12 cellular contexts compared by ENCODE assay signal in the genomic region with DNA sequence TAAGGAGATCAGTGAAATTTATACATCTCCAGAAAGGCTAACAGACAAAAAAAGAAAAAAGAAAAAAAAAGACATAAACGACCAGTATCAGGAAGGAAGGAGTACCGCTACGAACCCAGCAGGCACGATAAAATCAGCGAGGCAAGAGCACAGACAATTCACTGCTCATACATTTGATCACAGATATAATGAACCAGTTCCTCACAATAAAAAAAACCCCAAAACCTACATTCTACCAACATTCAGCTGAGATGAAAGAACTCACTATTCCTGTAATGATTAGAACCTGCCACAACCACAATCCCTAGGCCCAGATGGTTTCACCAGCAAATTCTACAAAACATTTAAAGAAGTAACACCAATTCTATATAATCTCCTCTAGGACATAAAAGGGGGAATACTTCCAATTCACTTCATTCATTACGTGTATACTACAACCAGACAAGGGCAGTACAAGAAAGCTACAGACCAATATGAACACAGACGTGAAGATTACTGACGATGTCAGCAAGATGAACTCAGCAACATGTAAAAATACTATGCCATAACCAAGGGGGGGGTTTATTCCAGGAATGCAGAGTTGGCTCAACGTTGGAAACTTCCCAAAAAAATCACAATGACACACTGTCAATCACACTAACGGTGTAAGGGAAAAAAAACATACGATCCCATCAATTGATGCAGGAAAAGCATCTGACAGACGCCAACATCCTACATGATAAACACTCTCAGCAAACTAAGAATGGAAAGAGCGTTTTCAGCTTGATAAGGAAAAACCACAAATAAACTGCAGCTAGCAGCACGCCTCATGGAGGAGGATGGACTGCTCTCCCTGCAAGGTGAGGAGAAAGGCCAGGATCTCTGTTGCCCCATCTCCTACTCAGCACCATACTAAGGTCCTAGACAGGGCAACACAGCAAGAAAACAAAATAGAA.
DNase-seq lines count a peak whose midpoint lies in the region; ATAC-seq, FAIRE-seq and TF ChIP-seq lines count a peak whose summit lies in the region.
"Had no signal": no experiment of that assay in that cellular context is flagged by ENCODE, and none has a peak within 500 bp of the region (broad histone marks: within the 10 kb centered on the region; RNA-seq: fewer than 3 reads in every experiment).

No MANE protein-coding gene starts in this region.

- H3K4me1 Mint-ChIP-seq in stimulated activated naive CD8-positive, alpha-beta T cell treated with anti-CD3 and anti-CD28 coated beads, Interleukin-15, amount 100 ng/mL, for 72 hours: peaks cover 68% of the 10 kb centered on the region

- H3K4me3 ChIP-seq in HepG2 (replicated peaks in 1 of 3; ENCODE audit: insufficient read depth in 1 of 3, low read depth in 2 of 3, low read length in 3 of 3) (no peak overlapping the region), right lobe of liver (no peak overlapping the region), GM12878 (no peak overlapping the region), foreskin fibroblast (ENCODE audit: low read depth in 1 of 2, low read length in 2 of 2) (no peak overlapping the region)
- H3K4me3 ChIP-seq: cardiac muscle cell, vagina had no signal

- no peaks in the 10 kb centered on the region for H3K79me2 ChIP-seq in HepG2 (ENCODE audit: insufficient read depth, low read length)
- H3K79me2 ChIP-seq in GM12878 (ENCODE audit: control insufficient read depth, insufficient read depth, low read length): no peaks in the 10 kb centered on the region

- intact Hi-C loops in HepG2 (cut with micrococcal nuclease; ENCODE audit: unreplicated experiment) (loop anchor here (5.0 kb wide), 1 partner anchor 114 kb away; no protein-coding TSS in a partner anchor), right lobe of liver (cut with DNase I) (no loop called here), GM12878 (cut with micrococcal nuclease; ENCODE audit: unreplicated experiment) (loop anchor here (2.0 kb wide), 1 partner anchor 15 kb away; no protein-coding TSS in a partner anchor)

- H3K4me3 Mint-ChIP-seq in stimulated activated naive CD8-positive, alpha-beta T cell treated with anti-CD3 and anti-CD28 coated beads, Interleukin-15, amount 100 ng/mL, for 72 hours: peak overlapping the region; percentile 52 to 55

- H3K36me3 ChIP-seq in HepG2 (replicated peaks in 1 of 2; ENCODE audit: control insufficient read depth in 1 of 2, insufficient read depth in 2 of 2, low read length in 2 of 2) (peaks cover 1 to 13% of the 10 kb centered on the region in 2 experiments; a peak in 2 of 5 replicates), right lobe of liver (no peaks in the 10 kb centered on the region), GM12878 (ENCODE audit: control insufficient read depth in 2 of 2, insufficient read depth in 2 of 2, low read length in 1 of 2) (peaks cover 0 to 12% of the 10 kb centered on the region in 2 experiments; a peak in 2 of 4 replicates)
- H3K36me3 ChIP-seq: cardiac muscle cell, vagina had no signal

- SMC1A ChIA-PET in GM12878 (lab: Charles Lee; ENCODE audit: uncharacterized antibody, unreplicated experiment): interaction anchor here (0.5 to 1.9 kb wide), 3 partner anchors 13 to 394 kb away, joined by 3 to 5 read pairs (median 4); no protein-coding TSS in a partner anchor

- no peak for ATAC-seq in HepG2
- ATAC-seq in right lobe of liver: no peak
- ATAC-seq in GM12878: peak; percentile 55
- peak; percentile 77 for ATAC-seq in stimulated activated naive CD8-positive, alpha-beta T cell treated with anti-CD3 and anti-CD28 coated beads, Interleukin-15, amount 100 ng/mL, for 72 hours
- ATAC-seq: sciatic nerve had no signal

- TF ChIP-seq POLR2A in HepG2 (IDR thresholded peaks at IDR 0.05; ENCODE audit: insufficient read depth in 1 of 2, low read depth in 2 of 2, low read length in 2 of 2) (no peak), right lobe of liver (IDR thresholded peaks at IDR 0.05) (no peak), GM12878 (IDR thresholded peaks at IDR 0.05; ENCODE audit: low read depth, low read length) (no peak)

- DNase-seq in HepG2 (ENCODE audit: low spot score) (no peak), right lobe of liver (no peak), T-helper 2 cell (peak in 3 of 5 experiments; percentile 34 to 90 (median 44)), GM12878 (ENCODE audit: low read depth, low spot score) (no peak), activated gamma-delta T cell treated with Interleukin-2 at 50 U/mL for 16 hours (no peak), SKM-1 treated with dmso at 0.1 percent for 144 hours (lab: John Stamatoyannopoulos, UW; ENCODE audit: unreplicated experiment) (no peak), foreskin fibroblast (no peak)
- DNase-seq in stimulated activated naive CD8-positive, alpha-beta T cell treated with anti-CD3 and anti-CD28 coated beads, Interleukin-15, amount 100 ng/mL, for 72 hours: no peak
- DNase-seq: NCI-H1417 treated with DMSO at 0.1 percent for 48 hours had no signal

- in situ Hi-C loops in HepG2 (cut with HindIII; ENCODE audit: extremely low pct_ligation_motif_present, low pct_unique_long_range_greater_than_20kb): no loop called here
- in situ Hi-C loops in GM12878 (cut with MboI): no loop called here

- peaks cover 26% of the 10 kb centered on the region for H3K27me3 Mint-ChIP-seq in stimulated activated naive CD8-positive, alpha-beta T cell treated with anti-CD3 and anti-CD28 coated beads, Interleukin-15, amount 100 ng/mL, for 72 hours

- H3K27me3 ChIP-seq in HepG2 (ENCODE audit: control insufficient read depth in 1 of 2, insufficient read depth in 2 of 2, low read length in 2 of 2) (no peaks in the 10 kb centered on the region), right lobe of liver (no peaks in the 10 kb centered on the region), GM12878 (replicated peaks in 1 of 2; ENCODE audit: control insufficient read depth in 2 of 2, insufficient read depth in 2 of 2, low read length in 1 of 2) (no peaks in the 10 kb centered on the region)
- H3K27me3 ChIP-seq: cardiac muscle cell, vagina had no signal

- H3K27ac ChIP-seq in HepG2 (ENCODE audit: extremely low read length, insufficient read depth, low read length) (no peak overlapping the region), right lobe of liver (no peak overlapping the region), GM12878 (ENCODE audit: control insufficient read depth, insufficient read depth) (no peak overlapping the region)
- H3K27ac ChIP-seq: cardiac muscle cell, vagina had no signal

- no peak for TF ChIP-seq CTCF in HepG2 (CRISPR knock-in tag; IDR thresholded peaks at IDR 0.05)
- TF ChIP-seq CTCF in right lobe of liver (IDR thresholded peaks at IDR 0.05): no peak
- no peak for TF ChIP-seq CTCF in GM12878 (IDR thresholded peaks at IDR 0.05 in 2 of 3, conservative IDR thresholded peaks at IDR 0.05 in 1 of 3; ENCODE audit: control insufficient read depth in 2 of 3, extremely low read depth in 1 of 3, insufficient read depth in 1 of 3, low read depth in 3 of 3, low read length in 3 of 3)
- no peak for TF ChIP-seq CTCF in foreskin fibroblast (IDR thresholded peaks at IDR 0.05; ENCODE audit: low read depth, low read length)

- TF ChIP-seq RAD21 in HepG2 (CRISPR knock-in tag; IDR thresholded peaks at IDR 0.05) (no peak), GM12878 (IDR thresholded peaks at IDR 0.05; ENCODE audit: insufficient read depth, low read depth, low read length) (no peak)

- 94% methylated on average over 14 of the region's 14 CpGs for WGBS in HepG2 (ENCODE audit: low lambda C conversion rate)
- 54% methylated on average over 13 of the region's 14 CpGs for WGBS in right lobe of liver (ENCODE audit: insufficient coverage, low coverage, low lambda C conversion rate, missing lambda C conversion rate)
- WGBS in GM12878 (ENCODE audit: insufficient coverage, insufficient replicate concordance, low lambda C conversion rate, missing lambda C conversion rate): 57% methylated on average over 14 of the region's 14 CpGs

- RAD21 ChIA-PET in GM12878 (lab: Charles Lee; ENCODE audit: unreplicated experiment): interaction anchor here (0.6 kb wide), 1 partner anchor 178 kb away, joined by 3 read pairs; no protein-coding TSS in a partner anchor

- POLR2A ChIA-PET in HepG2 (lab: Yijun Ruan, JAX) (no interaction called here), GM12878 (lab: Charles Lee) (no interaction called here)

- H3K9me3 Mint-ChIP-seq in stimulated activated naive CD8-positive, alpha-beta T cell treated with anti-CD3 and anti-CD28 coated beads, Interleukin-15, amount 100 ng/mL, for 72 hours: no peaks in the 10 kb centered on the region

- CTCF ChIA-PET in HepG2 (lab: Yijun Ruan, JAX; ENCODE audit: low intra/inter-chr PET ratio, low total read pairs) (interaction anchor here (1.4 kb wide), 1 partner anchor 131 kb away, joined by 4 read pairs; no protein-coding TSS in a partner anchor), GM12878 (lab: Yijun Ruan, JAX) (no interaction called here)

- H2AFZ ChIP-seq in HepG2 (ENCODE audit: low read length) (no peak overlapping the region), GM12878 (ENCODE audit: control insufficient read depth, low read depth, low read length) (no peak overlapping the region)

- H3K4me2 ChIP-seq in HepG2 (ENCODE audit: low read depth, low read length) (no peak overlapping the region), GM12878 (ENCODE audit: control insufficient read depth, insufficient read depth) (no peak overlapping the region)

- H3K27ac Mint-ChIP-seq in stimulated activated naive CD8-positive, alpha-beta T cell treated with anti-CD3 and anti-CD28 coated beads, Interleukin-15, amount 100 ng/mL, for 72 hours: no peak overlapping the region

- BruUV-seq in HepG2 (replicated peaks; lab: Mats Ljungman, UMichigan) (no TSS peak), GM12878 (replicated peaks; lab: Mats Ljungman, UMichigan) (no TSS peak)

- TF ChIP-seq EP300 in HepG2 (IDR thresholded peaks at IDR 0.05; ENCODE audit: low read depth in 2 of 2, low read length in 2 of 2) (no peak), HepG2 (CRISPR knock-in tag; IDR thresholded peaks at IDR 0.05; ENCODE audit: borderline replicate concordance) (no peak), GM12878 (IDR thresholded peaks at IDR 0.05; ENCODE audit: borderline replicate concordance in 1 of 2, control insufficient read depth in 1 of 2, low read depth in 2 of 2, low read length in 2 of 2) (no peak)

- FAIRE-seq in HepG2 (lab: Jason Lieb, UNC) (no peak), GM12878 (lab: Jason Lieb, UNC) (no peak)

- H3K9ac ChIP-seq in HepG2 (ENCODE audit: insufficient read depth, low read depth, low read length): no peak overlapping the region
- H3K9ac ChIP-seq in GM12878 (ENCODE audit: control insufficient read depth, insufficient read depth, low read length): no peak overlapping the region

- H3K4me1 ChIP-seq in HepG2 (ENCODE audit: insufficient read depth, low read length): no peaks in the 10 kb centered on the region
- H3K4me1 ChIP-seq in right lobe of liver: peaks cover 0 to 34% (median 16%) of the 10 kb centered on the region in 4 donors
- H3K4me1 ChIP-seq in GM12878 (ENCODE audit: control insufficient read depth, insufficient read depth, low read length): peaks cover 3% of the 10 kb centered on the region; the same call in 1 of the 2 replicates
- H3K4me1 ChIP-seq: vagina had no signal

- no peaks in the 10 kb centered on the region for H3K9me3 ChIP-seq in HepG2 (ENCODE audit: low read length)
- H3K9me3 ChIP-seq in right lobe of liver: no peaks in the 10 kb centered on the region
- no peaks in the 10 kb centered on the region for H3K9me3 ChIP-seq in GM12878 (replicated peaks; ENCODE audit: control insufficient read depth, insufficient read depth, low read length)
- H3K9me3 ChIP-seq: vagina had no signal

- H4K20me1 ChIP-seq in HepG2 (ENCODE audit: insufficient read depth, low read length) (no peaks in the 10 kb centered on the region), GM12878 (ENCODE audit: control insufficient read depth, insufficient read depth) (no peaks in the 10 kb centered on the region)

Comparison
In these comparisons a context has a peak if more than half of its experiments do, and no peak if none do; other contexts are left out.
1. intact Hi-C loops: an anchor here in HepG2 (5.0 kb wide) and GM12878 (2.0 kb wide); none called in right lobe of liver.
2. ATAC-seq: peak in GM12878 (single experiment) and stimulated activated naive CD8-positive, alpha-beta T cell treated with anti-CD3 and anti-CD28 coated beads, Interleukin-15, amount 100 ng/mL, for 72 hours (single experiment); none in HepG2 (single experiment) and right lobe of liver (0 of 4).
3. DNase-seq: peak in T-helper 2 cell (3 of 5); none in HepG2 (single experiment), right lobe of liver (0 of 3), GM12878 (single experiment), stimulated activated naive CD8-positive, alpha-beta T cell treated with anti-CD3 and anti-CD28 coated beads, Interleukin-15, amount 100 ng/mL, for 72 hours (0 of 2), activated gamma-delta T cell treated with Interleukin-2 at 50 U/mL for 16 hours (single experiment), SKM-1 treated with dmso at 0.1 percent for 144 hours (single experiment) and foreskin fibroblast (0 of 2).